1 cellular context compared by ENCODE assay signal in the genomic region with DNA sequence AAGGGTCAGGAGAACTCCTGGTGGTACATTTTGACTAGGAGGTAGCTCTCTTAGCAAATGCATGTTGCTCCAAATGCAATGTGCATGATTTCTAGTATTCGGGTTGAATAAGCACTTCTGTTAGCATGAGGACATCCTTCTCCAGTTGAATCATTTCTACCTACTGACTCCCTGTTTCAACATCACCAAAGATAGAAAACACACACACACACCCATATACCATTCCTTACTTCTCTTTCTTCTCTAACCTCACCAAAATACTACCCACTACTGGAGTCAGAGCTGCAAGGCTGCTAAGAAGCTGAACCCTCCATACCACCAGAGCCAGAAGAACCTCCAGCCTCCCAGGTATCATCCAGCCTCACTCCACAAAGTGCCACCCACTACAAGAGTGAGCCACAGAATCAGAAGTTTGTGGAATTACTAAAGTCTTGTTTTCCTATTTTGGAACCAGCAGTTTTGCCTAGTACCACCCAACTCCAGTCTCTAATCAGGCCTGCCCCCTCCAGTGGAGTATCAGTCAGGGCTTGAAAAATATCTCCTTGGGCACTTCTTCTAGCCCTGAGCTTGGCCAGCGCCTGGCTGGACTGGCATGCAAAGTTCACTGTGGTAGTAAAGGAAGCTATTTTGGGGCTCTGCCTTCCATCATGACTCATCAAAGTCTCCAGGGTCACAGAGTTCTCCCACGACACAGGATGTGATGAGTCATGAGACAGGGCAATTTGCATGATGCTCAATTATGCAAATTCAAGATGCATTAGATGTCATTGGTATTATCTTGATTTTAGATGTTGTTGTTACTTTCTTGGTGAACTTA.
TF ChIP-seq lines count a peak whose summit lies in the region.

No MANE protein-coding gene starts in this region.

TF ChIP-seq in GM23338, 12 proteins besides CTCF, POLR2A, EP300 and RAD21:
- no peak for TF ChIP-seq EZH2phosphoT487 (IDR thresholded peaks at IDR 0.05; ENCODE audit: unreplicated experiment)
- TF ChIP-seq ZNF462 (CRISPR knock-in tag; IDR thresholded peaks at IDR 0.05): no peak
- no peak for TF ChIP-seq CREB1 (CRISPR knock-in tag; IDR thresholded peaks at IDR 0.05; ENCODE audit: low read depth)
- TF ChIP-seq, protein P1, sequence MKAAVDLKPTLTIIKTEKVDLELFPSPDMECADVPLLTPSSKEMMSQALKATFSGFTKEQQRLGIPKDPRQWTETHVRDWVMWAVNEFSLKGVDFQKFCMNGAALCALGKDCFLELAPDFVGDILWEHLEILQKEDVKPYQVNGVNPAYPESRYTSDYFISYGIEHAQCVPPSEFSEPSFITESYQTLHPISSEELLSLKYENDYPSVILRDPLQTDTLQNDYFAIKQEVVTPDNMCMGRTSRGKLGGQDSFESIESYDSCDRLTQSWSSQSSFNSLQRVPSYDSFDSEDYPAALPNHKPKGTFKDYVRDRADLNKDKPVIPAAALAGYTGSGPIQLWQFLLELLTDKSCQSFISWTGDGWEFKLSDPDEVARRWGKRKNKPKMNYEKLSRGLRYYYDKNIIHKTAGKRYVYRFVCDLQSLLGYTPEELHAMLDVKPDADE (IDR thresholded peaks at IDR 0.05): no peak
- no peak for TF ChIP-seq JUNB (IDR thresholded peaks at IDR 0.05; ENCODE audit: unreplicated experiment)
- no peak for TF ChIP-seq ZNF114 (CRISPR knock-in tag; IDR thresholded peaks at IDR 0.05)
- TF ChIP-seq NANOG (IDR thresholded peaks at IDR 0.05; ENCODE audit: borderline replicate concordance): no peak
- TF ChIP-seq EZH2 (IDR thresholded peaks at IDR 0.05; ENCODE audit: low read depth, unreplicated experiment): no peak
- no peak for TF ChIP-seq STAT1 (IDR thresholded peaks at IDR 0.05; ENCODE audit: unreplicated experiment)
- TF ChIP-seq REST (IDR thresholded peaks at IDR 0.05; ENCODE audit: unreplicated experiment): no peak
- TF ChIP-seq ZNF331 (CRISPR knock-in tag; IDR thresholded peaks at IDR 0.05; ENCODE audit: low read depth): no peak
- TF ChIP-seq POLR2AphosphoS5 (IDR thresholded peaks at IDR 0.05; ENCODE audit: low read depth): no peak
